8 cellular contexts compared by ENCODE assay signal in the genomic region with DNA sequence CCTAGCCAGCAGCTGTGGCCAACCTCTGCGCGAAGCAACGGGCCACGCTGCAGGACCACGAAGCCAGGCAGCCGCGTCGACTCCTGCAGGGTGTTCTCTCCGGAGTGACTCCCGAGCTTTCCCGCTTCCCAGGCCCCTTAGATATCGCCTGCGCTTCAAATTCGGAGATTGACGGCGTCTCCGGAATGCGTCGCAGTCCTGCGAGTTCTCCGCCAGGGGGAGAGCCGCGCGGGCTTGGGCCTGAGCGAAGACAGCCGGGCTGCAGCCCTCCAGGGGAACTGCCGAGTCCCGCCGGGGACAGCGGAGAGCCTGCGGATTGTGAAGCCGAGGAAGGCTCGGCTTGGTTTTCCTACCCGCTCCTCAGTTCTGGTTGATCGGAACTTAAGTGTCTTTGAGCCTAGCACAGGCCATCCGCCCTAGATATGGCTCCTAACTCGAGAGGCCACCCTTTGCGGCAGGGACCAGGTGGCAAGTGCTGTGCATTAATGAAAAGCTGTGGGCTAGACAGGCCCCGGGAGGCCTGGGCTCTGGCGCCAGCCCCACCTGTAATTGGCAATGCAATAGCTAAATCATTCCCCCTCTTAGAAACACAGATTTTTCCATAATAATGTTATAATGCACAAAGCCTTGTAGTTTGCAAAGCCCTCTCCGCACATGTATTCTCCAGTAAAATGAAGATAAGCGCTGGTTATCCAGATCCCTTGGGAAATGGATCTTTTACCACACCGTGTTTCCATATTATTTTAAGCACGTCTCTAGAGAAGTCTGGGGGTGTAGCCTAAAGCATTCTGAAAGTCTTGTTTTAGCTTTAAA. TPM values are rescaled to one million over a fixed set of nuclear protein-coding genes. Genes with fewer than 3 reads are reported as not detected.
A peak's percentile ranks its signal among the peaks of the same experiment; 100 is the strongest.
DNase-seq lines count a peak whose midpoint lies in the region.

No MANE protein-coding gene starts in this region.

- H3K4me3 Mint-ChIP-seq in activated naive CD4-positive, alpha-beta T cell treated with anti-CD3 and anti-CD28 coated beads, Interleukin-2, amount 50 U/mL, for 24 hours: peak overlapping the region; percentile 86

- in situ Hi-C loops in HAP-1 (cut with MboI; ENCODE audit: low sequenced_read_pairs): loop anchor here (10.0 kb wide), 3 partner anchors 82 to 202 kb away; a partner anchor contains a TSS

- peak overlapping the region; percentile 48 for H3K4me3 ChIP-seq in HAP-1
- peak overlapping the region; percentile 75 for H3K4me3 ChIP-seq in SJSA1

- H3K27ac Mint-ChIP-seq in activated naive CD4-positive, alpha-beta T cell treated with anti-CD3 and anti-CD28 coated beads, Interleukin-2, amount 50 U/mL, for 24 hours: no peak overlapping the region

- H3K9ac ChIP-seq in ES-I3 (ENCODE audit: low read depth, low read length): peak overlapping the region; percentile 69

- H3K9me3 ChIP-seq in ES-I3 (ENCODE audit: control insufficient read depth, insufficient read depth, low read length) (no peaks in the 10 kb centered on the region), HAP-1 (no peaks in the 10 kb centered on the region), SJSA1 (replicated peaks) (no peaks in the 10 kb centered on the region)

- H3K27me3 ChIP-seq in HAP-1 (ENCODE audit: low read depth) (no peaks in the 10 kb centered on the region), SJSA1 (replicated peaks) (no peaks in the 10 kb centered on the region)

- peaks cover 5% of the 10 kb centered on the region for H3K27me3 Mint-ChIP-seq in activated naive CD4-positive, alpha-beta T cell treated with anti-CD3 and anti-CD28 coated beads, Interleukin-2, amount 50 U/mL, for 24 hours

- H3K36me3 ChIP-seq in ES-I3 (ENCODE audit: insufficient read depth, low read length) (no peaks in the 10 kb centered on the region), HAP-1 (replicated peaks) (no peaks in the 10 kb centered on the region), SJSA1 (no peaks in the 10 kb centered on the region)

- peaks cover 30% of the 10 kb centered on the region for H3K4me1 Mint-ChIP-seq in activated naive CD4-positive, alpha-beta T cell treated with anti-CD3 and anti-CD28 coated beads, Interleukin-2, amount 50 U/mL, for 24 hours

- peaks cover 26% of the 10 kb centered on the region for H3K4me1 ChIP-seq in ES-I3 (ENCODE audit: insufficient read depth, low read length)
- peaks cover 65% of the 10 kb centered on the region for H3K4me1 ChIP-seq in HAP-1
- H3K4me1 ChIP-seq in SJSA1 (replicated peaks): peaks cover 28% of the 10 kb centered on the region

- no peaks in the 10 kb centered on the region for H3K36me3 Mint-ChIP-seq in activated naive CD4-positive, alpha-beta T cell treated with anti-CD3 and anti-CD28 coated beads, Interleukin-2, amount 50 U/mL, for 24 hours

- no peaks in the 10 kb centered on the region for H3K9me3 Mint-ChIP-seq in activated naive CD4-positive, alpha-beta T cell treated with anti-CD3 and anti-CD28 coated beads, Interleukin-2, amount 50 U/mL, for 24 hours

- H3K27ac ChIP-seq in SJSA1 (no peak overlapping the region), temporal lobe (ENCODE audit: low read depth, low read length) (peak overlapping the region; percentile 91)

- DNase-seq in HAP-1 (ENCODE audit: low spot score in 2 of 2): peak; percentile 91 to 94
- DNase-seq in M059J (ENCODE audit: low read depth): peak; percentile 89
- peak; percentile 86 to 87 for DNase-seq in SJSA1 (ENCODE audit: low read depth in 1 of 2, low spot score in 2 of 2)
- peak; percentile 93 for DNase-seq in glomerular visceral epithelial cell (ENCODE audit: extremely low spot score)
- DNase-seq in occipital lobe (lab: John Stamatoyannopoulos, UW): peak; percentile 84

RNA-seq across cellular contexts. Expression of a gene that starts 0.9 kb away (rescaled TPM):
- total RNA-seq in M059J (2014; rRNA removed; shearing (Covaris generic)): 0.69 and 1.2 TPM in 2 replicates
- total RNA-seq in SJSA1 (2014; rRNA removed; shearing (Covaris generic)): 4.5 and 11.0 TPM in 2 replicates
- total RNA-seq in occipital lobe (29.0 TPM), temporal lobe (34.2 TPM)
